ENCODE assay signal across 8 cellular contexts in the genomic region with DNA sequence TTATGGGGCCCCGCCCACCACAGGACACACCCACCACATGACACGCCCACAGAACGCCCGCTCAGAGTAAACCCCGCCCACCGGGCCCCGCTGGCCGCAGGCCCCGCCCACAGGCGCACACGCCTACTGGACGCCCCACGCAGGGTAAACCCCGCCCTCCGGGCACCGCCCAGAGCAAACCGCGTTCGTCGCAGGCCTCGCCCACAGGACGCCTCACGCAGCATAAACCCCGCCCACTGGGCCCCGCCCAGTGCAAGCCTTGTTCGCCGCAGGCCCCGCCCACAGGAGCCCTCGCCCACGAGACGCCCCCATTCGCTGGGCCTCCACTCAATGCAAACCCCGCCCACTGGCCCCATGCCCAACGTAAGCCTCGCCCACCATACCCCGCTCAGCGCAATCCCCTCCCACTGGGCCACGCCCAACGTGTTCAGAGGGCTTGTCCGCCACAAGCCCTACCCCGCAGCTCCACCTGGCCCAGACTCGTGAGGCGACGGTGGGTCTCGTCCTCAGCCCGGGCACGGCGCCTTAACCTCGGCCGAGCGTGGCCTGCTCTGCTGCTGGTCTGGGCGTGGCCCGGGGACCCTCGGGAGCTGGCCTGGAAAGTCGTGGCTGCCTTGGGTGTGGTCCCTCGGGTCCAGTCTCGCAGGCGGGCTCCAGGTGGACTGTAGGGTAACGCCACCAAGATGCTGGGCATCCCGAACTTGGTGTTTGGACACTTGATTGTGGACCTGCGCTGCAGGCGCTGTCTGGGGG. TPM values are rescaled to one million over a fixed set of nuclear protein-coding genes. Genes with fewer than 3 reads are reported as not detected.
DNase-seq lines count a peak whose midpoint lies in the region; ATAC-seq, FAIRE-seq and TF ChIP-seq lines count a peak whose summit lies in the region.

No MANE protein-coding gene starts in this region.

- TF ChIP-seq CTCF in AG04449 (IDR thresholded peaks at IDR 0.05; ENCODE audit: insufficient read depth, low read length, missing control alignments) (no peak), WERI-Rb-1 (IDR thresholded peaks at IDR 0.05; ENCODE audit: low read depth, low read length) (no peak), bronchial epithelial cell (IDR thresholded peaks at IDR 0.05; ENCODE audit: insufficient read depth, low read length, severe bottlenecking) (no peak)

- no peak overlapping the region; the same call in 1 of the 2 replicates for H3K27ac ChIP-seq in WERI-Rb-1

- peak; percentile 75 for ATAC-seq in GM18870 (IDR thresholded peaks at IDR 0.05; ENCODE audit: unreplicated experiment)
- ATAC-seq in HG03103 (IDR thresholded peaks at IDR 0.05; ENCODE audit: low read depth, unreplicated experiment) = peak; percentile 77

- CTCF ChIA-PET in AG04449 (lab: Yijun Ruan, JAX) = interaction anchor here (1.3 kb wide), 1 partner anchor 11 kb away, joined by 4 read pairs; no protein-coding TSS in a partner anchor

- no peaks in the 10 kb centered on the region for H3K9me3 ChIP-seq in WERI-Rb-1 (ENCODE audit: severe bottlenecking)

- POLR2A ChIA-PET in AG04449 (lab: Yijun Ruan, JAX) = no interaction called here

- H3K27me3 ChIP-seq in WERI-Rb-1 (ENCODE audit: insufficient read depth, low read depth, severe bottlenecking) (no peaks in the 10 kb centered on the region), bronchial epithelial cell (ENCODE audit: control insufficient read depth, insufficient read depth, low read length) (no peaks in the 10 kb centered on the region)

- no peak for FAIRE-seq in bronchial epithelial cell (lab: Jason Lieb, UNC)

- peak overlapping the region in 5 of 6 donors; percentile 70 to 82 (median 79) for H3K27ac Mint-ChIP-seq in immature natural killer cell

- H3K4me3 Mint-ChIP-seq in immature natural killer cell = peak overlapping the region; percentile 70 to 79 (median 75)

- DNase-seq in AG04449 (ENCODE audit: low read depth, low spot score) = peak; percentile 42
- DNase-seq in NCI-H2171 (lab: John Stamatoyannopoulos, UW) = peak; percentile 98
- DNase-seq in WERI-Rb-1 = peak; percentile 95
- peak; percentile 90 for DNase-seq in bronchial epithelial cell (ENCODE audit: low read depth)
- DNase-seq in immature natural killer cell = peak; percentile 97 to 98 (median 98)
- peak; percentile 91 for DNase-seq in smooth muscle cell of the brain vasculature (ENCODE audit: low read depth, low spot score)

- H3K27me3 Mint-ChIP-seq in immature natural killer cell (ENCODE audit: low read depth in 3 of 3) = peaks cover 3 to 13% (median 5%) of the 10 kb centered on the region in 3 donors

- peak overlapping the region; percentile 54 for H3K4me3 ChIP-seq in AG04449 (ENCODE audit: low read depth, low read length)
- peak overlapping the region; percentile 42 for H3K4me3 ChIP-seq in WERI-Rb-1 (ENCODE audit: low read depth, low read length)
- H3K4me3 ChIP-seq in bronchial epithelial cell (ENCODE audit: low read depth, low read length) = peak overlapping the region; percentile 54

- H3K36me3 ChIP-seq in WERI-Rb-1 (no peaks in the 10 kb centered on the region), bronchial epithelial cell (ENCODE audit: control insufficient read depth, insufficient read depth, low read length) (no peaks in the 10 kb centered on the region)

- no peaks in the 10 kb centered on the region for H3K36me3 Mint-ChIP-seq in immature natural killer cell

- peaks cover 6 to 8% of the 10 kb centered on the region in 2 donors for H3K4me1 Mint-ChIP-seq in immature natural killer cell

- H3K9me3 Mint-ChIP-seq in immature natural killer cell = no peaks in the 10 kb centered on the region

RNA-seq across cellular contexts. Expression of a gene that starts 0.4 kb away (rescaled TPM):
- 1.4 and 1.6 TPM in 2 replicates for total RNA-seq in bronchial epithelial cell
- under 1 TPM in 1 of 3 donors, not detected in 2; 0.18 TPM for polyA plus RNA-seq in immature natural killer cell

RNA-seq across cellular contexts. Expression of a gene that starts 4.4 kb away (rescaled TPM):
- under 0.01 and 0.77 TPM in 2 replicates for total RNA-seq in bronchial epithelial cell
- not detected for polyA plus RNA-seq in immature natural killer cell

RNA-seq across cellular contexts. Expression of a gene that starts 28.6 kb away (rescaled TPM):
- total RNA-seq in bronchial epithelial cell = 116 and 126 TPM in 2 replicates
- polyA plus RNA-seq in immature natural killer cell = 100 to 1,000 TPM in 1 of 3 donors, 10 to 100 TPM in 2; 53.4 to 111 (median 98.7) TPM

Comparison
In these comparisons a context has a peak if more than half of its experiments do, and no peak if none do; other contexts are left out.
1. DNase-seq: peak in every context shown above with its lines; median percentile 98 in NCI-H2171; 98 in immature natural killer cell; 95 in WERI-Rb-1; 91 in smooth muscle cell of the brain vasculature; 90 in bronchial epithelial cell; 42 in AG04449.